Comparison of ENCODE assay signal across 19 cellular contexts in the genomic region with DNA sequence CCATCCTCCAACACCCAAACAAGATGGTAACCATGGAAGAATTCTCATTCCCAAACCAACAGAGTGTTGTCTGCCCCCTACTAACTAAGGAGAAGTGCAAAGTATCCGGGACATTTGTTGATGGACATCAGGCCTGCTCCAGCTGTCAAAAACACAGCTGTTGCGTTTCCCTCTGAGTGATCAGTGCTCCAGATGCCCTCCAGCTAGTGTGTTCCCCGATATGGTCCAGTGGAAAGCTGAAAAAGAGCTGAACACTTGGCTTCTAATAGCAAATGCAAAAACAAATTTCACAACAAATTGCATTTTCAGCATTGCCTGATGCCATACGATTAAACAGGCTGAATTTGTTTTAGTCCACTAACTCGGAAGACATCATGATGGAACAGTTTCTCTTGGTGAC.
DNase-seq lines count a peak whose midpoint lies in the region.
"Had no signal": no experiment of that assay in that cellular context is flagged by ENCODE, and none has a peak within 500 bp of the region (broad histone marks: within the 10 kb centered on the region; RNA-seq: fewer than 3 reads in every experiment).

No MANE protein-coding gene starts in this region.

- H3K4me3 ChIP-seq in skeletal muscle cell (ENCODE audit: low read depth, low read length): no peak overlapping the region
- H3K4me3 ChIP-seq: GM23338 had no signal

- DNase-seq in NCI-H1417 (lab: John Stamatoyannopoulos, UW) (peak in 2 of 3 experiments; percentile 26 to 56), NCI-H1417 treated with DMSO at 0.1 percent for 48 hours (lab: John Stamatoyannopoulos, UW) (no peak), NCI-H748 (lab: John Stamatoyannopoulos, UW; ENCODE audit: unreplicated experiment) (peak; percentile 86), SK-N-DZ (ENCODE audit: low spot score) (peak; percentile 36), skeletal muscle cell (ENCODE audit: low read depth) (peak; percentile 1), GF-D8 (lab: John Stamatoyannopoulos, UW) (no peak), HK-2 (ENCODE audit: unreplicated experiment) (no peak)
- DNase-seq in stimulated activated CD4-positive, alpha-beta T cell treated with anti-CD3 and anti-CD28 coated beads, Interleukin-4, amount 100 ng/mL, for 4 hours: no peak
- DNase-seq: 8988T, DMS 273 treated with DMSO at 0.1 percent for 48 hours, GDM1, MM.1S, NCI-H1105 treated with DMSO at 0.1 percent for 48 hours, NCI-H2029, NCI-H2171, OCI-M1, Right ventricle myocardium superior, T-helper 1 cell had no signal

Comparison
In these comparisons a context has a peak if more than half of its experiments do, and no peak if none do; other contexts are left out.
1. DNase-seq: peak in NCI-H1417 (2 of 3), NCI-H748 (single experiment), SK-N-DZ (single experiment) and skeletal muscle cell (single experiment); none in NCI-H1417 treated with DMSO at 0.1 percent for 48 hours (single experiment), stimulated activated CD4-positive, alpha-beta T cell treated with anti-CD3 and anti-CD28 coated beads, Interleukin-4, amount 100 ng/mL, for 4 hours (0 of 2), GF-D8 (single experiment) and HK-2 (single experiment).